8 cellular contexts compared by ENCODE assay signal in genomic region chr10:97714401-97715258, GRCh38. TPM values are rescaled to one million over a fixed set of nuclear protein-coding genes. Genes with fewer than 3 reads are reported as not detected.
A peak's percentile ranks its signal among the peaks of the same experiment; 100 is the strongest.
DNase-seq lines count a peak whose midpoint lies in the region; ATAC-seq and TF ChIP-seq lines count a peak whose summit lies in the region.

No MANE protein-coding gene starts in this region.

- H3K4me1 ChIP-seq in gastrocnemius medialis, result peaks cover 16 to 20% of the 10 kb centered on the region in 2 donors

- H3K36me3 ChIP-seq in gastrocnemius medialis, result no peaks in the 10 kb centered on the region

- TF ChIP-seq POLR2A in gastrocnemius medialis (IDR thresholded peaks at IDR 0.05), result peak in 1 of 2 donors; percentile 6

- peaks cover 6 to 13% (median 7%) of the 10 kb centered on the region in 3 donors for H3K27me3 ChIP-seq in gastrocnemius medialis

- H3K27ac ChIP-seq in gastrocnemius medialis, result peak overlapping the region; percentile 63 to 85 (median 78)

- no peaks in the 10 kb centered on the region for H3K9me3 ChIP-seq in gastrocnemius medialis

- intact Hi-C loops in gastrocnemius medialis (cut with DNase I; ENCODE audit: low total_unique reads), result loop anchor here (5.0 kb wide), 1 partner anchor 37 kb away; no protein-coding TSS in a partner anchor

- H3K4me3 ChIP-seq in astrocyte of the cerebellum (ENCODE audit: low read depth, low read length) (peak overlapping the region; percentile 51), gastrocnemius medialis (peak overlapping the region; percentile 57 to 91 (median 68))

- ATAC-seq in HG02642 (IDR thresholded peaks at IDR 0.05; ENCODE audit: poor library complexity, unreplicated experiment) (peak; percentile 46), gastrocnemius medialis (peak; percentile 25 to 40), GM18858 (IDR thresholded peaks at IDR 0.05; ENCODE audit: unreplicated experiment) (no peak)

- in situ Hi-C loops in astrocyte of the cerebellum (cut with HindIII; ENCODE audit: low sequenced_read_pairs), result no loop called here
- in situ Hi-C loops in gastrocnemius medialis (cut with MboI; ENCODE audit: low sequenced_read_pairs in 4 of 4), result no loop called here

- DNase-seq in stimulated activated CD4-positive, alpha-beta T cell treated with anti-CD3 and anti-CD28 coated beads, TNF-alpha, amount 100 ng/mL, for 4 hours (ENCODE audit: low read depth in 3 of 3), result peak in 2 of 3 experiments; percentile 11 to 29
- no peak for DNase-seq in stimulated activated CD4-positive, alpha-beta T cell treated with anti-CD3 and anti-CD28 coated beads, Interleukin-12 subunit alpha, Interleukin-12 subunit beta, amount 100 ng/mL, for 4 hours
- DNase-seq in NOMO-1 treated with DMSO at 0.1 percent for 48 hours (lab: John Stamatoyannopoulos, UW; ENCODE audit: unreplicated experiment) (peak; percentile 70), astrocyte of the cerebellum (ENCODE audit: low read depth) (no peak), hypothalamus (lab: John Stamatoyannopoulos, UW) (peak in 30 of 51 donors; percentile 10 to 78 (median 49)), gastrocnemius medialis (peak in 1 of 2 donors; percentile 56)

- TF ChIP-seq CTCF in astrocyte of the cerebellum (IDR thresholded peaks at IDR 0.05; ENCODE audit: low read depth, low read length, missing control alignments) (no peak), gastrocnemius medialis (IDR thresholded peaks at IDR 0.05 in 4 of 5, conservative IDR thresholded peaks at IDR 0.05 in 1 of 5) (no peak)

RNA-seq across cellular contexts. Expression of gene MARVELD1, which starts 1.1 kb away (rescaled TPM):
- total RNA-seq in gastrocnemius medialis, result 1 to 10 TPM; 3.2 to 5.1 (median 3.9) TPM

RNA-seq across cellular contexts. Expression of gene ZFYVE27, which starts 22.3 kb away (rescaled TPM):
- total RNA-seq in gastrocnemius medialis, result 10 to 100 TPM in 3 of 4 donors, 1 to 10 TPM in 1; 7.6 to 14.9 (median 11.6) TPM

RNA-seq across cellular contexts. Expression of gene AVPI1, which starts 27.6 kb away (rescaled TPM):
- 10 to 100 TPM in 1 of 4 donors, 1 to 10 TPM in 3; 1.4 to 14.1 (median 3.0) TPM for total RNA-seq in gastrocnemius medialis

RNA-seq across cellular contexts. Expression of gene SFRP5, which starts 57.2 kb away (rescaled TPM):
- total RNA-seq in gastrocnemius medialis, result 1 to 10 TPM in 1 of 4 donors, under 1 TPM in 2, not detected in 1; 0.25 to 2.2 (median 0.93) TPM

Comparison
In these comparisons a context has a peak if more than half of its experiments do, and no peak if none do; other contexts are left out.
1. DNase-seq: peak in stimulated activated CD4-positive, alpha-beta T cell treated with anti-CD3 and anti-CD28 coated beads, TNF-alpha, amount 100 ng/mL, for 4 hours (2 of 3), NOMO-1 treated with DMSO at 0.1 percent for 48 hours (single experiment) and hypothalamus (30 of 51); none in stimulated activated CD4-positive, alpha-beta T cell treated with anti-CD3 and anti-CD28 coated beads, Interleukin-12 subunit alpha, Interleukin-12 subunit beta, amount 100 ng/mL, for 4 hours (single experiment) and astrocyte of the cerebellum (single experiment).